ENCODE assay signal across 34 cellular contexts in the genomic region with DNA sequence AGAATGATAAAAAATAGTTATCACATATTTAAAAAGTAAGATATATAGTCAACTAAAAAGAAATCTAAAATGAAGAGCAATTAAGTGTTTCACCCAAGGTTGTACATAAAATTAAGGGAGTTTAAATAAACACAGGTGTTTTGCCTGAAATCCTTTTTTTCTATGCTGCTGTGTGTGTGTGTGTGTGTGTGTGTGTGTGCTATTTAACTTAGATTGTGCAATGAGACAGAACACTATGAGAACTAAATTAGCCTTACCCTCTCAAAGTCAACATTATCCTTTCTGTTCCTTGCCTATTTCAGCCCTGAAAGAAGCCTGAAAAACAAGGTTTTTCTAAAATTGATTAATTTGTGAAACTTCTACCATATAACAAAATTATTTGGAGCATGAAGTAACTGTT.
"Had no signal": no experiment of that assay in that cellular context is flagged by ENCODE, and none has a peak within 500 bp of the region (broad histone marks: within the 10 kb centered on the region; RNA-seq: fewer than 3 reads in every experiment).

No MANE protein-coding gene starts in this region.

- H3K27ac ChIP-seq: Peyer's patch, SJSA1 had no signal

- H3K9me3 ChIP-seq: Peyer's patch, SJSA1, SK-N-SH had no signal

- H3K4me3 ChIP-seq: Peyer's patch, SJSA1 had no signal

- ATAC-seq: activated CD4-positive, alpha-beta T cell treated with anti-CD3 and anti-CD28 coated beads for 36 hours; activated CD4-positive, CD25-positive, alpha-beta regulatory T cell treated with anti-CD3 and anti-CD28 coated beads, Interleukin-2, amount 50 U/mL, for 24 hours; activated CD8-positive, alpha-beta T cell treated with anti-CD3 and anti-CD28 coated beads, Interleukin-2, amount 10 ng/mL, durations not matched to agents 7 days and 5 days; activated naive CD4-positive, alpha-beta T cell treated with anti-CD3 and anti-CD28 coated beads, Interleukin-2, amount 50 U/mL, for 72 hours; PC-3; WTC11 had no signal

- H3K27me3 ChIP-seq: Peyer's patch, SJSA1 had no signal

- H3K36me3 Mint-ChIP-seq: activated naive CD4-positive, alpha-beta T cell treated with anti-CD3 and anti-CD28 coated beads, Interleukin-2, amount 50 U/mL, for 72 hours; brain; WTC11 had no signal

- H3K9ac ChIP-seq: SK-N-SH had no signal

- DNase-seq: activated CD4-positive, alpha-beta T cell treated with anti-CD3 and anti-CD28 coated beads for 36 hours; activated CD4-positive, alpha-beta T cell treated with anti-CD3 and anti-CD28 coated beads, Interleukin-2, amount 10 ng/mL, durations not matched to agents 7 days and 5 days; activated CD4-positive, alpha-beta T cell treated with anti-CD3 and anti-CD28 coated beads, Interleukin-2, amount 50 U/mL, for 48 hours; activated CD8-positive, alpha-beta T cell treated with anti-CD3 and anti-CD28 coated beads, Interleukin-2, amount 10 ng/mL, durations not matched to agents 7 days and 5 days; activated gamma-delta T cell; activated naive CD4-positive, alpha-beta T cell treated with anti-CD3 and anti-CD28 coated beads for 36 hours; activated T-cell treated with anti-CD3 and anti-CD28 coated beads, Interleukin-2, amount 50 U/mL, for 24 hours; anterior cingulate cortex; caudate nucleus; cerebellar nuclear complex; Karpas-422; KBM-7; MV-4-11; NCI-H1092; NCI-H1436 treated with DMSO at 0.1 percent for 48 hours; NCI-H187 treated with DMSO at 0.1 percent for 48 hours; NCI-H2081 treated with DMSO at 0.1 percent for 48 hours; NCI-H345; NCI-H524 treated with DMSO at 0.1 percent for 48 hours; NCI-H82; NK-92 treated with Interleukin-12 subunit alpha and Interleukin-12 subunit beta, amount 100 ng/mL, for 24 hours; PC-3; Peyer's patch; RPMI8226; SHP77 treated with DMSO at 0.1 percent for 48 hours; SK-N-SH had no signal

- H3K4me1 Mint-ChIP-seq: activated CD4-positive, alpha-beta T cell treated with anti-CD3 and anti-CD28 coated beads for 36 hours; activated CD4-positive, alpha-beta T cell treated with anti-CD3 and anti-CD28 coated beads, Interleukin-2, amount 10 ng/mL, durations not matched to agents 7 days and 5 days; brain; WTC11 had no signal

- H3K36me3 ChIP-seq: Peyer's patch, SJSA1 had no signal

- H3K4me1 ChIP-seq: Peyer's patch, SJSA1 had no signal

- H3K4me3 Mint-ChIP-seq: activated CD4-positive, alpha-beta T cell treated with anti-CD3 and anti-CD28 coated beads for 36 hours; activated CD4-positive, alpha-beta T cell treated with anti-CD3 and anti-CD28 coated beads, Interleukin-2, amount 10 ng/mL, durations not matched to agents 7 days and 5 days; activated CD8-positive, alpha-beta T cell treated with anti-CD3 and anti-CD28 coated beads, Interleukin-2, amount 10 ng/mL, durations not matched to agents 7 days and 5 days; activated naive CD4-positive, alpha-beta T cell treated with anti-CD3 and anti-CD28 coated beads for 36 hours; activated T-cell treated with anti-CD3 and anti-CD28 coated beads, Interleukin-2, amount 50 U/mL, for 24 hours; brain; T-helper 1 cell treated with Interleukin-12 subunit alpha and Interleukin-12 subunit beta and Interleukin-4 antibody, amounts not matched to agents 30 μg/mL and 1 μg/mL, for 36 hours; T-helper 2 cell treated with Interferon-gamma antibody and Interleukin-4, amounts not matched to agents 5 μg/mL and 100 μg/mL, for 36 hours; WTC11 had no signal

- H3K4me2 ChIP-seq: SK-N-SH had no signal

- H3K9me3 Mint-ChIP-seq: activated CD4-positive, alpha-beta T cell treated with anti-CD3 and anti-CD28 coated beads, Interleukin-2, amount 10 ng/mL, durations not matched to agents 7 days and 5 days; brain; WTC11 had no signal

- H3K27ac Mint-ChIP-seq: activated CD4-positive, alpha-beta T cell treated with anti-CD3 and anti-CD28 coated beads for 36 hours; activated CD4-positive, alpha-beta T cell treated with anti-CD3 and anti-CD28 coated beads, Interleukin-2, amount 10 ng/mL, durations not matched to agents 7 days and 5 days; activated CD8-positive, alpha-beta T cell treated with anti-CD3 and anti-CD28 coated beads, Interleukin-2, amount 10 ng/mL, durations not matched to agents 7 days and 5 days; activated naive CD4-positive, alpha-beta T cell treated with anti-CD3 and anti-CD28 coated beads for 36 hours; activated naive CD4-positive, alpha-beta T cell treated with anti-CD3 and anti-CD28 coated beads, Interleukin-2, amount 50 U/mL, for 72 hours; activated T-cell treated with anti-CD3 and anti-CD28 coated beads, Interleukin-2, amount 50 U/mL, for 24 hours; activated T-helper 2 cell treated with anti-CD3 and anti-CD28 coated beads, Interferon-gamma antibody, Interleukin-2, Interleukin-4, amounts not matched to agents 10 μg/mL and 5 μg/mL and 100 μg/mL, durations not matched to agents 14 hours and 24 hours and 36 hours; brain; T-helper 1 cell treated with Interleukin-12 subunit alpha and Interleukin-12 subunit beta and Interleukin-4 antibody, amounts not matched to agents 30 μg/mL and 1 μg/mL, for 36 hours; T-helper 2 cell treated with Interferon-gamma antibody and Interleukin-4, amounts not matched to agents 5 μg/mL and 100 μg/mL, for 36 hours; WTC11 had no signal
